9 cellular contexts compared by ENCODE assay signal in the genomic region with DNA sequence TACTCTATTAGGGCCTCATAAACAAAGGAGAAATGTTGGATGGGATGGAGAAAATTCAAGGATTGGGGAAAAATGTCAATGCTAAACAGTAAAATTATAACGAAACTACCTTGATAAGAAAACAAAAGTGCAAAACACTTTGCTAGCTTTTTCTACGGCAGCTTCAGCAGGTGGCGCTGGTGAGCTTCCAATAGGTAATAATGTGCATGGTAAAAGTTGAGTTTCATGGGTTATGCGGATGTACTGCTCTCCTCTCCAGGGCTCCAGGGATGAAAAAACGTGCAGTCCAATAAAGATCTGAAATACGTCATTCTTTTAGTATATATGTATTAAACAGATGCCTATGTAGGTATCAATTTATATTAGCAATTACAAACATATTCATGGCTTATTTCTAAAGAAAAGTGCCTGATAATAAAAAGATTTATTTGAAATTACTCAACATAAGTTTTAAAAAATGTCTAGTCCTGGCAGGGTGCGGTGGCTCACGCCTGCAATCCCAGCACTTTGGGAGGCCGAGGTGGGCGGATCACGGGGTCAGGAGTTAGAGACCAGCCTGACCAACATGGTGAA.
DNase-seq lines count a peak whose midpoint lies in the region; ATAC-seq and TF ChIP-seq lines count a peak whose summit lies in the region.
"Had no signal": no experiment of that assay in that cellular context is flagged by ENCODE, and none has a peak within 500 bp of the region (broad histone marks: within the 10 kb centered on the region; RNA-seq: fewer than 3 reads in every experiment).

No MANE protein-coding gene starts in this region.

- H3K9me3 ChIP-seq in DND-41 (ENCODE audit: insufficient read depth, low read length, severe bottlenecking) (no peaks in the 10 kb centered on the region), adrenal gland (replicated peaks in 1 of 3) (no peaks in the 10 kb centered on the region)

- TF ChIP-seq CTCF in DND-41 (IDR thresholded peaks at IDR 0.05; ENCODE audit: borderline replicate concordance, extremely low read depth, low read length, poor library complexity, severe bottlenecking): peak; percentile 88
- peak; percentile 55 to 72 (median 64) for TF ChIP-seq CTCF in adrenal gland (IDR thresholded peaks at IDR 0.05)

- H4K20me1 ChIP-seq in DND-41 (ENCODE audit: insufficient read depth, low read length): no peaks in the 10 kb centered on the region

- H2AFZ ChIP-seq in DND-41 (ENCODE audit: low read depth, low read length): no peak overlapping the region

- no peak overlapping the region for H3K4me3 ChIP-seq in DND-41 (ENCODE audit: low read depth in 1 of 2, low read length in 2 of 2)
- H3K4me3 ChIP-seq in adrenal gland: no peak overlapping the region

- H3K4me1 ChIP-seq in DND-41 (ENCODE audit: insufficient read depth, low read length) (no peaks in the 10 kb centered on the region), adrenal gland (replicated peaks in 1 of 2) (no peaks in the 10 kb centered on the region)

- no peaks in the 10 kb centered on the region for H3K9me3 Mint-ChIP-seq in effector memory CD8-positive, alpha-beta T cell
- H3K9me3 Mint-ChIP-seq: activated naive CD4-positive, alpha-beta T cell treated with anti-CD3 and anti-CD28 coated beads, Interleukin-2, amount 50 U/mL, for 24 hours had no signal

- peak; percentile 54 for DNase-seq in DND-41
- DNase-seq in NCI-H82 treated with DMSO at 0.1 percent for 48 hours (lab: John Stamatoyannopoulos, UW; ENCODE audit: unreplicated experiment): peak; percentile 57
- DNase-seq in adrenal gland: peak; percentile 39 to 79 (median 66)
- peak in 38 of 51 donors; percentile 1 to 73 (median 24) for DNase-seq in hypothalamus (lab: John Stamatoyannopoulos, UW)
- DNase-seq in stimulated activated CD4-positive, alpha-beta T cell treated with anti-CD3 and anti-CD28 coated beads, Interleukin-12 subunit alpha, Interleukin-12 subunit beta, amount 100 ng/mL, for 4 hours: peak; percentile 11
- DNase-seq in effector memory CD8-positive, alpha-beta T cell: no peak

- no peak overlapping the region for H3K27ac Mint-ChIP-seq in effector memory CD8-positive, alpha-beta T cell
- H3K27ac Mint-ChIP-seq: activated naive CD4-positive, alpha-beta T cell treated with anti-CD3 and anti-CD28 coated beads, Interleukin-2, amount 50 U/mL, for 24 hours had no signal

- no peak for TF ChIP-seq POLR2A in adrenal gland (IDR thresholded peaks at IDR 0.05)

- ATAC-seq in DND-41 (ENCODE audit: insufficient read depth, low read depth) (peak; percentile 49; the same call in 1 of the 3 replicates), GM19395 (IDR thresholded peaks at IDR 0.05; ENCODE audit: unreplicated experiment) (peak; percentile 87), HG03520 (IDR thresholded peaks at IDR 0.05; ENCODE audit: unreplicated experiment) (peak; percentile 84)
- no peak for ATAC-seq in effector memory CD8-positive, alpha-beta T cell (replicated peaks)

- no peaks in the 10 kb centered on the region for H3K36me3 Mint-ChIP-seq in effector memory CD8-positive, alpha-beta T cell (ENCODE audit: insufficient read depth)
- H3K36me3 Mint-ChIP-seq: activated naive CD4-positive, alpha-beta T cell treated with anti-CD3 and anti-CD28 coated beads, Interleukin-2, amount 50 U/mL, for 24 hours had no signal

- no peak overlapping the region for H3K4me2 ChIP-seq in DND-41 (ENCODE audit: insufficient read depth, low read length)

- H3K4me3 Mint-ChIP-seq in effector memory CD8-positive, alpha-beta T cell: no peak overlapping the region
- H3K4me3 Mint-ChIP-seq: activated naive CD4-positive, alpha-beta T cell treated with anti-CD3 and anti-CD28 coated beads, Interleukin-2, amount 50 U/mL, for 24 hours had no signal

- 31 to 40% (median 33%) methylated on average over 11 of the region's 11 CpGs for whole genome bisulfite sequencing in adrenal gland, 4 donors

- H3K4me1 Mint-ChIP-seq in effector memory CD8-positive, alpha-beta T cell (ENCODE audit: low read depth in 2 of 2): no peaks in the 10 kb centered on the region

- H3K36me3 ChIP-seq in DND-41 (ENCODE audit: insufficient read depth, low read length): no peaks in the 10 kb centered on the region
- H3K36me3 ChIP-seq in adrenal gland (replicated peaks in 1 of 2): no peaks in the 10 kb centered on the region

- H3K79me2 ChIP-seq in DND-41 (ENCODE audit: insufficient read depth, low read length): no peaks in the 10 kb centered on the region

- intact Hi-C loops in adrenal gland (cut with DNase I): loop anchor here in 1 of 2 donors (10.0 kb wide), 1 partner anchor 1503 kb away; no protein-coding TSS in a partner anchor

- H3K27me3 ChIP-seq in DND-41 (ENCODE audit: insufficient read depth, low read length, poor library complexity) (no peaks in the 10 kb centered on the region), adrenal gland (no peaks in the 10 kb centered on the region)

- no peak overlapping the region for H3K9ac ChIP-seq in DND-41 (ENCODE audit: low read depth, low read length)

- no peaks in the 10 kb centered on the region for H3K27me3 Mint-ChIP-seq in effector memory CD8-positive, alpha-beta T cell

- H3K27ac ChIP-seq in DND-41 (ENCODE audit: low read length) (no peak overlapping the region), adrenal gland (no peak overlapping the region)

Comparison
In these comparisons a context has a peak if more than half of its experiments do, and no peak if none do; other contexts are left out.
1. DNase-seq: peak in DND-41 (single experiment), NCI-H82 treated with DMSO at 0.1 percent for 48 hours (single experiment), adrenal gland (7 of 7), hypothalamus (38 of 51) and stimulated activated CD4-positive, alpha-beta T cell treated with anti-CD3 and anti-CD28 coated beads, Interleukin-12 subunit alpha, Interleukin-12 subunit beta, amount 100 ng/mL, for 4 hours (single experiment); none in effector memory CD8-positive, alpha-beta T cell (0 of 3).